8 cellular contexts compared by ENCODE assay signal in the genomic region with DNA sequence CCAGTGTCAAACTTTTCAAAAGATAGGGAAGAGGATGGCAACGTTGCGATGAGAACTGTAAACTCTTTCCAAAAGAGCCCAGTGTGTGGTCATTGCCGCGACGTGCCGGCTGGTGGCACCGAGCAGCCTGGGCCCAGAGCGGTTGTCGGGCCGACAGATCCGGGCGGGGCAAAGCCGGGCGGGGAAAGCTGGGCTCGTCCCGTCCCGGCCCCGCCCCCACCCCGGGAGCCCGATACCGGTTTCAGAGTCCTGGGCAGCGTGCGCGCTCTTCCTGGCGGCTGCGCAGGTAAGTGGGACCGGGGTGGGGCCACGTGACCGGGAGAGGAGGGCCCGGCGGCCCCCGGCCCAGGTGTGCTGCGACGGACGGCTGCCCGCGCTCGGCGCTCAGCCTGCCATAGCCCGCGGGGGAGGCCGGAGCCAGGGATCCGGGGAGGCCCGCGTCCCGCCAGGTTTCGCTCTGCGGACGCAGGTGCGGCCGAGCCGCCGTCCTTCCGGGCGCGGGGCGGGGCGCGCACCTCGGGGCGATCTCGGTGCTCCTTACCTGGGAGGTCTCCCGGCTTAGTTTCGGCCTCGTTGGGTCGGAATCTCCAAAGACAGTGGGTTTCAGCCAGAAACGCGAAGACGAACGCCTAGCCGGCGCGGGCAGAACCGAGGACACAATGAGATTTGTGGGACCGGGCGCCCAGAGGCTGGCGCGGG.
DNase-seq lines count a peak whose midpoint lies in the region; ATAC-seq and TF ChIP-seq lines count a peak whose summit lies in the region.

A gene with protein sequence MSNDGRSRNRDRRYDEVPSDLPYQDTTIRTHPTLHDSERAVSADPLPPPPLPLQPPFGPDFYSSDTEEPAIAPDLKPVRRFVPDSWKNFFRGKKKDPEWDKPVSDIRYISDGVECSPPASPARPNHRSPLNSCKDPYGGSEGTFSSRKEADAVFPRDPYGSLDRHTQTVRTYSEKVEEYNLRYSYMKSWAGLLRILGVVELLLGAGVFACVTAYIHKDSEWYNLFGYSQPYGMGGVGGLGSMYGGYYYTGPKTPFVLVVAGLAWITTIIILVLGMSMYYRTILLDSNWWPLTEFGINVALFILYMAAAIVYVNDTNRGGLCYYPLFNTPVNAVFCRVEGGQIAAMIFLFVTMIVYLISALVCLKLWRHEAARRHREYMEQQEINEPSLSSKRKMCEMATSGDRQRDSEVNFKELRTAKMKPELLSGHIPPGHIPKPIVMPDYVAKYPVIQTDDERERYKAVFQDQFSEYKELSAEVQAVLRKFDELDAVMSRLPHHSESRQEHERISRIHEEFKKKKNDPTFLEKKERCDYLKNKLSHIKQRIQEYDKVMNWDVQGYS (plus strand): TSS at position 232 of the 699 bp plus-strand sequence. CDS start 4,270 bp downstream, outside the sequence.

- intact Hi-C loops in dendritic cell treated with granulocyte-macrophage colony-stimulating factor and Interleukin-4, amounts not matched to agents 40 ng/mL and 50 ng/mL, for 4 days (cut with micrococcal nuclease), result no loop called here

- peaks cover 15% of the 10 kb centered on the region for H3K27me3 Mint-ChIP-seq in dendritic cell treated with granulocyte-macrophage colony-stimulating factor and Interleukin-4, amounts not matched to agents 40 ng/mL and 50 ng/mL, for 4 days

- H3K4me1 ChIP-seq in KMS-11 (ENCODE audit: low read depth, poor library complexity, severe bottlenecking), result no peaks in the 10 kb centered on the region

- no peaks in the 10 kb centered on the region for H3K27me3 ChIP-seq in KMS-11 (ENCODE audit: insufficient read depth, low read depth)

- peak within 1 kb of the TSS; percentile 58 for H3K4me2 ChIP-seq in KMS-11

- TF ChIP-seq CTCF in KMS-11 (conservative IDR thresholded peaks at IDR 0.05; ENCODE audit: low read depth, low read length), result no peak

- peak; percentile 72 for ATAC-seq in GM19023 (IDR thresholded peaks at IDR 0.05; ENCODE audit: unreplicated experiment)

- peak within 1 kb of the TSS; percentile 53; the same call in 1 of the 2 replicates for H2AFZ ChIP-seq in KMS-11 (ENCODE audit: low read depth)

- H3K79me2 ChIP-seq in KMS-11 (ENCODE audit: insufficient read depth, low read depth), result no peaks in the 10 kb centered on the region

- no peaks in the 10 kb centered on the region for H3K9me3 Mint-ChIP-seq in dendritic cell treated with granulocyte-macrophage colony-stimulating factor and Interleukin-4, amounts not matched to agents 40 ng/mL and 50 ng/mL, for 4 days

- H3K4me3 ChIP-seq in KMS-11 (IDR thresholded peaks at IDR 0.05; ENCODE audit: insufficient read depth, low read depth, low read length), result no peak within 1 kb of the TSS

- H3K4me1 Mint-ChIP-seq in dendritic cell treated with granulocyte-macrophage colony-stimulating factor and Interleukin-4, amounts not matched to agents 40 ng/mL and 50 ng/mL, for 4 days (ENCODE audit: low read depth), result peaks cover 10% of the 10 kb centered on the region

- no peak within 1 kb of the TSS for H3K27ac ChIP-seq in KMS-11

- no peak within 1 kb of the TSS for H3K27ac Mint-ChIP-seq in dendritic cell treated with granulocyte-macrophage colony-stimulating factor and Interleukin-4, amounts not matched to agents 40 ng/mL and 50 ng/mL, for 4 days

- peak; percentile 22 for DNase-seq in AG08395 (ENCODE audit: low spot score)
- DNase-seq in activated CD4-positive, CD25-positive, alpha-beta regulatory T cell treated with anti-CD3 and anti-CD28 coated beads, Interleukin-2, amount 50 U/mL, for 72 hours, result peak; percentile 54
- DNase-seq in left kidney (ENCODE audit: low read depth, low spot score), result peak; percentile 96
- peak; percentile 7 to 17 for DNase-seq in stimulated activated CD4-positive, alpha-beta T cell treated with anti-CD3 and anti-CD28 coated beads, Interleukin-2, amount 100 ng/mL, for 48 hours
- DNase-seq in SKM-1 treated with dmso at 0.1 percent for 144 hours (lab: John Stamatoyannopoulos, UW; ENCODE audit: unreplicated experiment), result no peak

- peak within 1 kb of the TSS; percentile 64 for H3K4me3 Mint-ChIP-seq in dendritic cell treated with granulocyte-macrophage colony-stimulating factor and Interleukin-4, amounts not matched to agents 40 ng/mL and 50 ng/mL, for 4 days

- H3K36me3 Mint-ChIP-seq in dendritic cell treated with granulocyte-macrophage colony-stimulating factor and Interleukin-4, amounts not matched to agents 40 ng/mL and 50 ng/mL, for 4 days (ENCODE audit: low read depth), result peaks cover 33% of the 10 kb centered on the region

- no peaks in the 10 kb centered on the region for H3K36me3 ChIP-seq in KMS-11 (ENCODE audit: insufficient read depth)

- no peaks in the 10 kb centered on the region for H4K20me1 ChIP-seq in KMS-11 (ENCODE audit: insufficient read depth)

- H3K9ac ChIP-seq in KMS-11, result peak within 1 kb of the TSS; percentile 38; the same call in 1 of the 2 replicates
